ENCODE assay signal across 9 cellular contexts in genomic region chr5:87541033-87541432, GRCh38.
DNase-seq lines count a peak whose midpoint lies in the region; ATAC-seq lines count a peak whose summit lies in the region.
"Had no signal": no experiment of that assay in that cellular context is flagged by ENCODE, and none has a peak within 500 bp of the region (broad histone marks: within the 10 kb centered on the region; RNA-seq: fewer than 3 reads in every experiment).

No MANE protein-coding gene starts in this region.

- H3K79me1 ChIP-seq in mesendoderm (ENCODE audit: low read length) = no peaks in the 10 kb centered on the region

- no peak overlapping the region for H3K9ac ChIP-seq in mesendoderm (ENCODE audit: low read length)

- no peak overlapping the region for H4K5ac ChIP-seq in mesendoderm (ENCODE audit: low read length)

- H3K36me3 ChIP-seq in mesendoderm (ENCODE audit: control insufficient read depth, insufficient read depth, low read length) = no peaks in the 10 kb centered on the region

- H3K36me3 Mint-ChIP-seq in activated naive CD4-positive, alpha-beta T cell treated with anti-CD3 and anti-CD28 coated beads, Interleukin-2, amount 10 ng/mL, durations not matched to agents 7 days and 5 days = no peaks in the 10 kb centered on the region
- H3K36me3 Mint-ChIP-seq: activated naive CD8-positive, alpha-beta T cell had no signal

- H3K27ac ChIP-seq in mesendoderm (ENCODE audit: low read depth, low read length) = no peak overlapping the region

- no CpG with 5 or more reads among the region's 1 CpG for WGBS in mesendoderm (ENCODE audit: extremely low coverage, insufficient coverage, low lambda C conversion rate)

- no peak overlapping the region for H3K18ac ChIP-seq in mesendoderm (ENCODE audit: low read length)

- H3K9me3 Mint-ChIP-seq in activated naive CD4-positive, alpha-beta T cell treated with anti-CD3 and anti-CD28 coated beads, Interleukin-2, amount 10 ng/mL, durations not matched to agents 7 days and 5 days = no peaks in the 10 kb centered on the region

- H4K8ac ChIP-seq in mesendoderm (ENCODE audit: low read depth, low read length) = no peak overlapping the region

- H3K4ac ChIP-seq in mesendoderm (ENCODE audit: low read depth, low read length) = no peak overlapping the region

- H3K27ac Mint-ChIP-seq in activated naive CD4-positive, alpha-beta T cell treated with anti-CD3 and anti-CD28 coated beads, Interleukin-2, amount 10 ng/mL, durations not matched to agents 7 days and 5 days = no peak overlapping the region
- H3K27ac Mint-ChIP-seq: activated naive CD8-positive, alpha-beta T cell had no signal

- H3K56ac ChIP-seq in mesendoderm (ENCODE audit: low read length) = no peak overlapping the region

- H3K4me3 Mint-ChIP-seq in activated naive CD4-positive, alpha-beta T cell treated with anti-CD3 and anti-CD28 coated beads, Interleukin-2, amount 10 ng/mL, durations not matched to agents 7 days and 5 days = no peak overlapping the region
- H3K4me3 Mint-ChIP-seq: activated naive CD8-positive, alpha-beta T cell had no signal

- no peak overlapping the region for H3K4me2 ChIP-seq in mesendoderm (ENCODE audit: low read length)

- no peaks in the 10 kb centered on the region for H3K4me1 Mint-ChIP-seq in activated naive CD4-positive, alpha-beta T cell treated with anti-CD3 and anti-CD28 coated beads, Interleukin-2, amount 10 ng/mL, durations not matched to agents 7 days and 5 days

- H2BK5ac ChIP-seq in mesendoderm (ENCODE audit: low read length) = no peak overlapping the region

- no peak overlapping the region for H2AK5ac ChIP-seq in mesendoderm (ENCODE audit: low read length)

- no peak for ATAC-seq in GM21381 (IDR thresholded peaks at IDR 0.05; ENCODE audit: unreplicated experiment)
- ATAC-seq in HG02885 (IDR thresholded peaks at IDR 0.05; ENCODE audit: poor library complexity, unreplicated experiment) = no peak

- H3K27me3 ChIP-seq in mesendoderm (ENCODE audit: insufficient read depth, low read length, poor library complexity) = no peaks in the 10 kb centered on the region

- CTCF ChIA-PET in activated naive CD4-positive, alpha-beta T cell treated with anti-CD3 and anti-CD28 coated beads, Interleukin-2, amount 10 ng/mL, durations not matched to agents 7 days and 5 days (lab: Charles Lee) = no interaction called here

- DNase-seq in EH (ENCODE audit: low read depth) = peak; percentile 50
- DNase-seq in NCI-H345 treated with DMSO at 0.1 percent for 48 hours (lab: John Stamatoyannopoulos, UW; ENCODE audit: unreplicated experiment) = peak; percentile 1
- DNase-seq in cerebellum (ENCODE audit: low spot score) = peak; percentile 78
- DNase-seq in mesendoderm = peak; percentile 62
- DNase-seq in activated naive CD4-positive, alpha-beta T cell treated with anti-CD3 and anti-CD28 coated beads, Interleukin-2, amount 10 ng/mL, durations not matched to agents 7 days and 5 days = no peak
- DNase-seq in DMS114 treated with DMSO at 0.1 percent for 48 hours (lab: John Stamatoyannopoulos, UW; ENCODE audit: unreplicated experiment) = no peak

- no peaks in the 10 kb centered on the region for H3K27me3 Mint-ChIP-seq in activated naive CD4-positive, alpha-beta T cell treated with anti-CD3 and anti-CD28 coated beads, Interleukin-2, amount 10 ng/mL, durations not matched to agents 7 days and 5 days

- H3K23ac ChIP-seq in mesendoderm (ENCODE audit: low read length) = no peak overlapping the region

- no peak overlapping the region for H2BK120ac ChIP-seq in mesendoderm (ENCODE audit: low read depth, low read length)

- no peak overlapping the region for H3K4me3 ChIP-seq in mesendoderm (ENCODE audit: low read length)

- H2BK15ac ChIP-seq in mesendoderm (replicated peaks; ENCODE audit: low read depth) = no peak overlapping the region

- H3K79me2 ChIP-seq in mesendoderm (ENCODE audit: control insufficient read depth, insufficient read depth, low read length) = no peaks in the 10 kb centered on the region

- no peaks in the 10 kb centered on the region for H3K4me1 ChIP-seq in mesendoderm (ENCODE audit: control insufficient read depth, low read depth, low read length)

Comparison
In these comparisons a context has a peak if more than half of its experiments do, and no peak if none do; other contexts are left out.
1. DNase-seq: peak in EH (single experiment), NCI-H345 treated with DMSO at 0.1 percent for 48 hours (single experiment), cerebellum (single experiment) and mesendoderm (single experiment); none in activated naive CD4-positive, alpha-beta T cell treated with anti-CD3 and anti-CD28 coated beads, Interleukin-2, amount 10 ng/mL, durations not matched to agents 7 days and 5 days (single experiment) and DMS114 treated with DMSO at 0.1 percent for 48 hours (single experiment).